Comparison of ENCODE assay signal across 21 cellular contexts in the genomic region with DNA sequence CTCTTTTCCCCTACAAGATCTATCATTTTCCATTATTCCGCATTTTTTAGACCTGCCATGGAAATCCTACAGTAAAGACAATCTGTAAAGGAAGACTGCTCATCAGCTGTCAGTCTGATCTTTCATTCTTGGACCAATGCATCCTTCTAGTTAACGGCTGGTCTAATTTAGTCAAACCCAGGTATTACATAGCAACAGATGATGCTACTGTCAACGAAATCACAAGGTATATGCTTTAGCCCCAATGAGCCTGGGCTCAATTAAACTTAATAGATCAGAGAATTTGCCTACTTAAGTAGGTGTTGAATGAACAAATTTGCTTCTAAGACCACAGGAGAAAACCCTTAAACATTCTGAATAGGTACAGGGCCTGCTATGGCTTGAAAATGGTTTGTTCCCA.
DNase-seq lines count a peak whose midpoint lies in the region; ATAC-seq, FAIRE-seq and TF ChIP-seq lines count a peak whose summit lies in the region.
"Had no signal": no experiment of that assay in that cellular context is flagged by ENCODE, and none has a peak within 500 bp of the region (broad histone marks: within the 10 kb centered on the region; RNA-seq: fewer than 3 reads in every experiment).

No MANE protein-coding gene starts in this region.

- no peak for TF ChIP-seq POLR2A in IMR-90 (IDR thresholded peaks at IDR 0.05; ENCODE audit: low read depth, low read length)
- no peak for TF ChIP-seq POLR2A in K562 (conservative IDR thresholded peaks at IDR 0.05)
- no peak for TF ChIP-seq POLR2A in spleen (IDR thresholded peaks at IDR 0.05)

- H3K27ac ChIP-seq in SK-N-SH (ENCODE audit: low read depth in 2 of 2, low read length in 1 of 2), result no peak overlapping the region
- no peak overlapping the region for H3K27ac ChIP-seq in IMR-90 (ENCODE audit: insufficient read depth, low read length)
- H3K27ac ChIP-seq in K562 (ENCODE audit: extremely low read depth, low read depth, low read length), result no peak overlapping the region
- no peak overlapping the region for H3K27ac ChIP-seq in spleen

- POLR2A ChIA-PET in SK-N-SH (lab: Yijun Ruan, JAX) (interaction anchor here (0.6 kb wide), 1 partner anchor 307 kb away, joined by 3 read pairs; no protein-coding TSS in a partner anchor), IMR-90 (lab: Charles Lee; ENCODE audit: unreplicated experiment) (no interaction called here), K562 (lab: Yijun Ruan, JAX) (no interaction called here)

- no peak overlapping the region for H4K8ac ChIP-seq in IMR-90 (ENCODE audit: low read depth in 2 of 2, low read length in 2 of 2)

- in situ Hi-C loops in IMR-90 (cut with MboI; ENCODE audit: low sequenced_read_pairs), result no loop called here
- in situ Hi-C loops in K562 (cut with MboI), result no loop called here

- H3K4me2 ChIP-seq in SK-N-SH (no peak overlapping the region), IMR-90 (ENCODE audit: low read depth, low read length) (no peak overlapping the region), K562 (ENCODE audit: insufficient read depth, low read length) (no peak overlapping the region)
- H3K4me2 ChIP-seq: GM23338 had no signal

- H2AFZ ChIP-seq in SK-N-SH (ENCODE audit: low read depth) (no peak overlapping the region), IMR-90 (replicated peaks; ENCODE audit: low read length, poor library complexity) (no peak overlapping the region), K562 (ENCODE audit: low read depth, low read length) (no peak overlapping the region)
- H2AFZ ChIP-seq: GM23338 had no signal

- WGBS in SK-N-SH (ENCODE audit: low lambda C conversion rate), result 29% methylated on average over 3 of the region's 3 CpGs
- no CpG with 5 or more reads among the region's 3 CpGs for WGBS in IMR-90 (ENCODE audit: extremely low coverage in 2 of 2, insufficient read length in 1 of 2), 2 experiments
- 0% methylated on average over 3 of the region's 3 CpGs for WGBS in K562 (ENCODE audit: insufficient coverage, low coverage, missing lambda C conversion rate)
- 54 to 75% (median 69%) methylated on average over 3 of the region's 3 CpGs for WGBS in spleen, 5 donors

- H3K4me1 ChIP-seq in SK-N-SH (ENCODE audit: control insufficient read depth in 1 of 2, insufficient read depth in 2 of 2, low read depth in 1 of 2, low read length in 1 of 2) (peaks cover 0 to 13% of the 10 kb centered on the region in 2 experiments; a peak in 2 of 4 replicates), IMR-90 (ENCODE audit: control insufficient read depth, insufficient read depth, low read length) (peaks cover 11% of the 10 kb centered on the region), K562 (replicated peaks in 1 of 2; ENCODE audit: control insufficient read depth in 2 of 2, insufficient read depth in 2 of 2, low read length in 2 of 2) (no peaks in the 10 kb centered on the region), spleen (peaks cover 0 to 13% (median 4%) of the 10 kb centered on the region in 6 donors)

- dilution Hi-C loops in IMR-90 (cut with HindIII; ENCODE audit: low sequenced_read_pairs, unreplicated experiment), result no loop called here

- intact Hi-C loops in IMR-90 (cut with micrococcal nuclease) (no loop called here), K562 (cut with micrococcal nuclease) (no loop called here), spleen (cut with DNase I; ENCODE audit: low total_unique reads) (no loop called here)

- H3K9ac ChIP-seq in SK-N-SH (no peak overlapping the region), IMR-90 (ENCODE audit: low read depth, low read length) (no peak overlapping the region), K562 (ENCODE audit: insufficient read depth in 1 of 2, low read depth in 2 of 2, low read length in 2 of 2) (no peak overlapping the region)

- H3K23ac ChIP-seq in IMR-90 (ENCODE audit: low read depth, low read length), result no peak overlapping the region

- TF ChIP-seq EP300 in SK-N-SH (IDR thresholded peaks at IDR 0.05; ENCODE audit: borderline replicate concordance in 1 of 2, low read depth in 1 of 2, low read length in 1 of 2) (no peak), K562 (IDR thresholded peaks at IDR 0.05; ENCODE audit: low read length) (no peak)

- no peak for TF ChIP-seq CTCF in SK-N-SH (IDR thresholded peaks at IDR 0.05)
- TF ChIP-seq CTCF in IMR-90 (conservative IDR thresholded peaks at IDR 0.05; ENCODE audit: low read depth, low read length), result no peak
- no peak for TF ChIP-seq CTCF in K562 (IDR thresholded peaks at IDR 0.05 in 2 of 3, conservative IDR thresholded peaks at IDR 0.05 in 1 of 3; ENCODE audit: insufficient read depth in 2 of 3, low read depth in 1 of 3, low read length in 3 of 3)
- TF ChIP-seq CTCF in spleen (IDR thresholded peaks at IDR 0.05 in 8 of 11, conservative IDR thresholded peaks at IDR 0.05 in 3 of 11), result no peak

- H3K14ac ChIP-seq in IMR-90 (replicated peaks; ENCODE audit: low read depth, low read length), result no peak overlapping the region

- H2BK5ac ChIP-seq in IMR-90 (ENCODE audit: low read depth, low read length, poor library complexity, severe bottlenecking), result no peak overlapping the region

- peaks cover 23 to 28% of the 10 kb centered on the region in 2 experiments for H3K79me1 ChIP-seq in IMR-90 (ENCODE audit: low read depth in 1 of 2, low read length in 2 of 2)

- TF ChIP-seq RAD21 in SK-N-SH (IDR thresholded peaks at IDR 0.05; ENCODE audit: low read length) (no peak), IMR-90 (IDR thresholded peaks at IDR 0.05; ENCODE audit: low read length) (no peak), K562 (CRISPR knock-in tag; conservative IDR thresholded peaks at IDR 0.05 in 1 of 2, IDR thresholded peaks at IDR 0.05 in 1 of 2) (no peak)

- no peak overlapping the region for H4K91ac ChIP-seq in IMR-90 (ENCODE audit: insufficient read depth, low read depth, low read length)

- H3K4me3 ChIP-seq in SK-N-SH (ENCODE audit: low read depth in 2 of 2, low read length in 1 of 2), result no peak overlapping the region
- no peak overlapping the region for H3K4me3 ChIP-seq in IMR-90 (ENCODE audit: insufficient read depth, low read depth, low read length)
- no peak overlapping the region for H3K4me3 ChIP-seq in K562
- H3K4me3 ChIP-seq in spleen, result no peak overlapping the region
- H3K4me3 ChIP-seq: GM23338, HAP-1 had no signal

- no peak overlapping the region for H4K5ac ChIP-seq in IMR-90 (ENCODE audit: low read depth, low read length)

- no peaks in the 10 kb centered on the region for H3F3A ChIP-seq in SK-N-SH (replicated peaks; ENCODE audit: insufficient read depth)

- no peak overlapping the region for H2AK9ac ChIP-seq in IMR-90 (replicated peaks; ENCODE audit: low read depth, low read length, poor library complexity)

- H3K4ac ChIP-seq in IMR-90 (ENCODE audit: low read depth, low read length), result no peak overlapping the region

- H3K56ac ChIP-seq in IMR-90 (ENCODE audit: extremely low read depth, insufficient read depth, low read length), result no peak overlapping the region

- no peak for FAIRE-seq in K562 (lab: Jason Lieb, UNC)
- FAIRE-seq: GM12891, GM18507, H54 had no signal

- DNase-seq in SK-N-SH (no peak), IMR-90 (no peak), K562 (ENCODE audit: extremely low read depth in 1 of 4, low spot score in 3 of 4) (no peak), kidney tubule cell (ENCODE audit: low spot score) (no peak), spleen (no peak), NCI-H1092 (lab: John Stamatoyannopoulos, UW) (no peak)
- DNase-seq: 8988T; C1 segment of cervical spinal cord; Calu3; CD4-positive, alpha-beta memory T cell; COR-L47; DMS79; EL; GDM1; HFFc6 had no signal

- ATAC-seq in SK-N-SH treated with all-trans-retinoic acid at 6 μM for 48 hours (no peak), IMR-90 (ENCODE audit: low read depth) (no peak), K562 (no peak)
- ATAC-seq: GM23338 had no signal

- H3K36me3 ChIP-seq in SK-N-SH (replicated peaks in 1 of 2; ENCODE audit: control insufficient read depth in 1 of 2, insufficient read depth in 2 of 2, low read length in 1 of 2) (no peaks in the 10 kb centered on the region), IMR-90 (ENCODE audit: control insufficient read depth, insufficient read depth, low read length) (peaks cover 2% of the 10 kb centered on the region; the same call in 1 of the 2 replicates), K562 (ENCODE audit: control insufficient read depth, insufficient read depth, low read length) (no peaks in the 10 kb centered on the region), spleen (no peaks in the 10 kb centered on the region)
- H3K36me3 ChIP-seq: HAP-1 had no signal

- no peak overlapping the region for H2BK15ac ChIP-seq in IMR-90 (ENCODE audit: low read depth, low read length)

- H3K9me2 ChIP-seq in SK-N-SH, result no peaks in the 10 kb centered on the region

- no peaks in the 10 kb centered on the region for H4K20me1 ChIP-seq in SK-N-SH (ENCODE audit: insufficient read depth)
- H4K20me1 ChIP-seq in IMR-90 (ENCODE audit: insufficient read depth, low read length), result peaks cover 4% of the 10 kb centered on the region; the same call in 1 of the 2 replicates
- no peaks in the 10 kb centered on the region for H4K20me1 ChIP-seq in K562 (replicated peaks; ENCODE audit: control insufficient read depth, insufficient read depth, low read length)

- H2BK120ac ChIP-seq in IMR-90 (ENCODE audit: low read depth, low read length), result no peak overlapping the region

- CTCF ChIA-PET in SK-N-SH (lab: Yijun Ruan, JAX) (interaction anchor here (1.5 kb wide), 1 partner anchor 10 kb away, joined by 4 read pairs; no protein-coding TSS in a partner anchor), IMR-90 (lab: Yijun Ruan, JAX) (no interaction called here), K562 (lab: Yijun Ruan, JAX; ENCODE audit: low intra/inter-chr PET ratio) (interaction anchor here (0.7 kb wide), 1 partner anchor 477 kb away, joined by 3 read pairs; no protein-coding TSS in a partner anchor)

- H3K27me3 ChIP-seq in SK-N-SH (ENCODE audit: insufficient read depth), result no peaks in the 10 kb centered on the region
- no peaks in the 10 kb centered on the region for H3K27me3 ChIP-seq in IMR-90 (ENCODE audit: control insufficient read depth, insufficient read depth, low read length)
- peaks cover 5 to 12% of the 10 kb centered on the region in 2 experiments; a peak in 3 of 5 replicates for H3K27me3 ChIP-seq in K562 (ENCODE audit: control insufficient read depth in 2 of 2, insufficient read depth in 2 of 2, low read length in 2 of 2)
- H3K27me3 ChIP-seq in spleen (replicated peaks in 1 of 7), result no peaks in the 10 kb centered on the region

- H3K9me1 ChIP-seq in IMR-90 (ENCODE audit: insufficient read depth, low read length) (peaks cover 3% of the 10 kb centered on the region; the same call in 1 of the 2 replicates), K562 (ENCODE audit: control insufficient read depth, insufficient read depth, low read length) (no peaks in the 10 kb centered on the region)

- no peak overlapping the region for H2BK20ac ChIP-seq in IMR-90 (ENCODE audit: low read depth, low read length)

- H3K79me2 ChIP-seq in SK-N-SH (ENCODE audit: insufficient read depth), result no peaks in the 10 kb centered on the region
- H3K79me2 ChIP-seq in K562 (ENCODE audit: control insufficient read depth, insufficient read depth, low read length), result no peaks in the 10 kb centered on the region

- H3K9me3 ChIP-seq in SK-N-SH (no peaks in the 10 kb centered on the region), IMR-90 (ENCODE audit: control insufficient read depth, insufficient read depth, low read length) (no peaks in the 10 kb centered on the region), K562 (replicated peaks; ENCODE audit: control insufficient read depth, insufficient read depth, low read depth, low read length) (no peaks in the 10 kb centered on the region), spleen (no peaks in the 10 kb centered on the region)
- H3K9me3 ChIP-seq: HAP-1 had no signal

- BruUV-seq in IMR-90 (replicated peaks; lab: Mats Ljungman, UMichigan) (no TSS peak), K562 (replicated peaks; lab: Mats Ljungman, UMichigan) (no TSS peak)

- no peak overlapping the region for H3K18ac ChIP-seq in IMR-90 (ENCODE audit: low read depth, low read length)

- H2AK5ac ChIP-seq in IMR-90 (ENCODE audit: low read depth, low read length), result no peak overlapping the region
